ENCODE assay signal across 8 cellular contexts in genomic region chr5:100731768-100732167, GRCh38.
DNase-seq lines count a peak whose midpoint lies in the region; ATAC-seq and TF ChIP-seq lines count a peak whose summit lies in the region.

No MANE protein-coding gene starts in this region.

- peak overlapping the region; percentile 12 to 80 (median 48) for H3K4me3 Mint-ChIP-seq in CD4-positive, CD25-positive, alpha-beta regulatory T cell
- peak overlapping the region; percentile 75 for H3K4me3 Mint-ChIP-seq in T-helper 1 cell treated with Interleukin-12 subunit alpha and Interleukin-12 subunit beta and Interleukin-4 antibody, amounts not matched to agents 30 μg/mL and 1 μg/mL, for 36 hours
- peak overlapping the region; percentile 52 for H3K4me3 Mint-ChIP-seq in stimulated activated effector memory CD8-positive, alpha-beta T cell treated with anti-CD3 and anti-CD28 coated beads, Interleukin-12 subunit alpha, Interleukin-12 subunit beta, amount 100 ng/mL, for 72 hours

- H3K27me3 ChIP-seq in CD4-positive, CD25-positive, alpha-beta regulatory T cell (ENCODE audit: control insufficient read depth, insufficient read depth, low read length): no peaks in the 10 kb centered on the region
- H3K27me3 ChIP-seq in ascending aorta: no peaks in the 10 kb centered on the region

- peaks cover 0 to 2% (median 0%) of the 10 kb centered on the region in 7 donors for H3K9me3 Mint-ChIP-seq in CD4-positive, CD25-positive, alpha-beta regulatory T cell
- H3K9me3 Mint-ChIP-seq in T-helper 1 cell treated with Interleukin-12 subunit alpha and Interleukin-12 subunit beta and Interleukin-4 antibody, amounts not matched to agents 30 μg/mL and 1 μg/mL, for 36 hours: no peaks in the 10 kb centered on the region
- H3K9me3 Mint-ChIP-seq in stimulated activated effector memory CD8-positive, alpha-beta T cell treated with anti-CD3 and anti-CD28 coated beads, Interleukin-12 subunit alpha, Interleukin-12 subunit beta, amount 100 ng/mL, for 72 hours: no peaks in the 10 kb centered on the region

- TF ChIP-seq CTCF in ascending aorta (IDR thresholded peaks at IDR 0.05): no peak

- peak overlapping the region; percentile 15 to 62 (median 47) for H3K27ac Mint-ChIP-seq in CD4-positive, CD25-positive, alpha-beta regulatory T cell
- H3K27ac Mint-ChIP-seq in T-helper 1 cell treated with Interleukin-12 subunit alpha and Interleukin-12 subunit beta and Interleukin-4 antibody, amounts not matched to agents 30 μg/mL and 1 μg/mL, for 36 hours: peak overlapping the region; percentile 79
- H3K27ac Mint-ChIP-seq in stimulated activated effector memory CD8-positive, alpha-beta T cell treated with anti-CD3 and anti-CD28 coated beads, Interleukin-12 subunit alpha, Interleukin-12 subunit beta, amount 100 ng/mL, for 72 hours: peak overlapping the region; percentile 70

- intact Hi-C loops in ascending aorta (cut with DNase I): no loop called here

- H3K27ac ChIP-seq in CD4-positive, CD25-positive, alpha-beta regulatory T cell (ENCODE audit: insufficient read depth, low read length, poor library complexity, severe bottlenecking): peak overlapping the region; percentile 61
- no peak overlapping the region for H3K27ac ChIP-seq in ascending aorta

- no peaks in the 10 kb centered on the region for H3K36me3 ChIP-seq in CD4-positive, CD25-positive, alpha-beta regulatory T cell (ENCODE audit: control insufficient read depth, insufficient read depth, low read length)
- no peaks in the 10 kb centered on the region for H3K36me3 ChIP-seq in ascending aorta

- peaks cover 11% of the 10 kb centered on the region for H3K4me1 ChIP-seq in CD4-positive, CD25-positive, alpha-beta regulatory T cell (ENCODE audit: control insufficient read depth, insufficient read depth, low read length, poor library complexity, severe bottlenecking)
- no peaks in the 10 kb centered on the region for H3K4me1 ChIP-seq in ascending aorta

- peak in 2 of 3 donors; percentile 52 to 80 for DNase-seq in CD4-positive, CD25-positive, alpha-beta regulatory T cell
- DNase-seq in stimulated activated effector memory CD8-positive, alpha-beta T cell treated with anti-CD3 and anti-CD28 coated beads, Interleukin-12 subunit alpha, Interleukin-12 subunit beta, amount 100 ng/mL, for 72 hours (ENCODE audit: low spot score in 2 of 2): peak in 1 of 2 donors; percentile 50
- no peak for DNase-seq in stimulated activated CD4-positive, alpha-beta T cell treated with anti-CD3 and anti-CD28 coated beads, Interleukin-4, amount 100 ng/mL, for 1 hour
- DNase-seq in NCI-H526 (lab: John Stamatoyannopoulos, UW) (no peak), ascending aorta (ENCODE audit: low spot score in 2 of 2) (no peak)

- peak; percentile 83 to 91 for ATAC-seq in CD4-positive, CD25-positive, alpha-beta regulatory T cell (ENCODE audit: low read depth in 2 of 2)
- ATAC-seq in GM18870 (IDR thresholded peaks at IDR 0.05; ENCODE audit: unreplicated experiment) (peak; percentile 95), HG03039 (IDR thresholded peaks at IDR 0.05; ENCODE audit: unreplicated experiment) (peak; percentile 97)
- ATAC-seq in stimulated activated effector memory CD8-positive, alpha-beta T cell treated with anti-CD3 and anti-CD28 coated beads, Interleukin-12 subunit alpha, Interleukin-12 subunit beta, amount 100 ng/mL, for 72 hours: peak; percentile 75

- no peaks in the 10 kb centered on the region for H3K9me3 ChIP-seq in CD4-positive, CD25-positive, alpha-beta regulatory T cell (ENCODE audit: control insufficient read depth in 2 of 2, low read length in 2 of 2)
- H3K9me3 ChIP-seq in ascending aorta: no peaks in the 10 kb centered on the region

- no peaks in the 10 kb centered on the region for H3K36me3 Mint-ChIP-seq in CD4-positive, CD25-positive, alpha-beta regulatory T cell
- H3K36me3 Mint-ChIP-seq in T-helper 1 cell treated with Interleukin-12 subunit alpha and Interleukin-12 subunit beta and Interleukin-4 antibody, amounts not matched to agents 30 μg/mL and 1 μg/mL, for 36 hours (ENCODE audit: low read depth): no peaks in the 10 kb centered on the region
- no peaks in the 10 kb centered on the region for H3K36me3 Mint-ChIP-seq in stimulated activated effector memory CD8-positive, alpha-beta T cell treated with anti-CD3 and anti-CD28 coated beads, Interleukin-12 subunit alpha, Interleukin-12 subunit beta, amount 100 ng/mL, for 72 hours

- no peaks in the 10 kb centered on the region for H3K27me3 Mint-ChIP-seq in CD4-positive, CD25-positive, alpha-beta regulatory T cell
- H3K27me3 Mint-ChIP-seq in T-helper 1 cell treated with Interleukin-12 subunit alpha and Interleukin-12 subunit beta and Interleukin-4 antibody, amounts not matched to agents 30 μg/mL and 1 μg/mL, for 36 hours (ENCODE audit: low read depth): no peaks in the 10 kb centered on the region

- peaks cover 7 to 17% (median 12%) of the 10 kb centered on the region in 4 donors for H3K4me1 Mint-ChIP-seq in CD4-positive, CD25-positive, alpha-beta regulatory T cell
- peaks cover 14% of the 10 kb centered on the region for H3K4me1 Mint-ChIP-seq in T-helper 1 cell treated with Interleukin-12 subunit alpha and Interleukin-12 subunit beta and Interleukin-4 antibody, amounts not matched to agents 30 μg/mL and 1 μg/mL, for 36 hours (ENCODE audit: low read depth)
- H3K4me1 Mint-ChIP-seq in stimulated activated effector memory CD8-positive, alpha-beta T cell treated with anti-CD3 and anti-CD28 coated beads, Interleukin-12 subunit alpha, Interleukin-12 subunit beta, amount 100 ng/mL, for 72 hours: peaks cover 7% of the 10 kb centered on the region

- H3K4me3 ChIP-seq in CD4-positive, CD25-positive, alpha-beta regulatory T cell (ENCODE audit: low read depth, low read length): peak overlapping the region; percentile 86
- H3K4me3 ChIP-seq in ascending aorta: peak overlapping the region in 1 of 2 donors; percentile 25

Comparison
In these comparisons a context has a peak if more than half of its experiments do, and no peak if none do; other contexts are left out.
1. DNase-seq: peak in CD4-positive, CD25-positive, alpha-beta regulatory T cell (2 of 3); none in stimulated activated CD4-positive, alpha-beta T cell treated with anti-CD3 and anti-CD28 coated beads, Interleukin-4, amount 100 ng/mL, for 1 hour (single experiment), NCI-H526 (0 of 2) and ascending aorta (0 of 2).
2. Peak in every context shown above with its lines, with median percentiles within 50 percentile points of each other: ATAC-seq, H3K27ac Mint-ChIP-seq and H3K4me3 Mint-ChIP-seq.